ENCODE assay signal across 24 cellular contexts in the genomic region with DNA sequence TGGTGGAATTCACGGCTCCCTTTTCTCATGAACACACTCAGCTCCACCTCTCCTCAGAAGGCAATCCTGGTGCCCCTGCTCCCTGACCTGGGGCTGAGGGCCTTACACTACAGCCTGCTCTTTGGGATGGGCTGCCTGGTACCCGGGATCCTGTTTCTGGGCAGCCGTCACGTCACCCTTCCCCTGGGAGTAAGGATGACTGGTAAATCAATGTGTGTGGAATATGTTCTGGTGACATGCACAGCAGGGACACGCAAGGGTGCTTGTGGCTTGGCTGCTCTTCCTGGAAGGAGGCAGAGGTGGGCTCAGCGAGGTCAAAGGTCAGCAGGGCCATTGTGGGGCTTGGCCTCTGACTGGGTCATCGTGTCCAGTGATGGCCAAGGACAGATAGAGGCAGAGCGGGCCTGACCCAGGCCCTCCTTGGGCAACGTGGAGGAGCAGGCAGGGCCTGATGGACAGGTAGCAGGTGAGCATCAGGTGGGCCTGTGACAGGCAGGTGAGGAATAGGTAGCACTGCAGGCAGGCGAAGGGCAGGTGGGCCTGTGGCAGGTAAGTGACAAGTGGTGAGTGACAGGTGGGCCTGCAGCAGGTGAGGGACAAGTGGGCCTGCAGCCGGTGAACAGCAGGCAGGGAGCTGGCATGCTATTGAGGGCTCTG.
"Had no signal": no experiment of that assay in that cellular context is flagged by ENCODE, and none has a peak within 500 bp of the region (broad histone marks: within the 10 kb centered on the region; RNA-seq: fewer than 3 reads in every experiment).

No MANE protein-coding gene starts in this region.

- H3K27ac Mint-ChIP-seq: activated CD8-positive, alpha-beta T cell treated with anti-CD3 and anti-CD28 coated beads, Interleukin-2, amount 10 ng/mL, durations not matched to agents 7 days and 5 days; activated naive CD4-positive, alpha-beta T cell treated with anti-CD3 and anti-CD28 coated beads, Interleukin-2, amount 50 U/mL, for 72 hours; activated T-helper 1 cell treated with anti-CD3 and anti-CD28 coated beads, Interleukin-12 subunit alpha, Interleukin-12 subunit beta, Interleukin-2, Interleukin-4 antibody, amounts not matched to agents 30 ng/mL and 10 ng/mL and 1 ng/mL, durations not matched to agents 14 hours and 24 hours and 36 hours; immature natural killer cell; naive thymus-derived CD4-positive, alpha-beta T cell had no signal

- H3K4me1 Mint-ChIP-seq: immature natural killer cell had no signal

- H3K9me3 Mint-ChIP-seq: neural crest cell had no signal

- DNase-seq: activated CD4-positive, alpha-beta T cell treated with anti-CD3 and anti-CD28 coated beads for 1 hour; activated CD4-positive, alpha-beta T cell treated with anti-CD3 and anti-CD28 coated beads, Interleukin-2, amount 50 U/mL, for 1 hour; activated CD8-positive, alpha-beta T cell treated with anti-CD3 and anti-CD28 coated beads, Interleukin-2, amount 10 ng/mL, durations not matched to agents 7 days and 5 days; activated gamma-delta T cell treated with Interleukin-2 at 50 U/mL for 16 hours; caudate nucleus; dermis blood vessel endothelial cell; effector CD8-positive, alpha-beta T cell; glutamatergic neuron; immature natural killer cell; naive thymus-derived CD4-positive, alpha-beta T cell; psoas muscle; stimulated activated CD4-positive, alpha-beta T cell treated with anti-CD3 and anti-CD28 coated beads, Interleukin-4, amount 100 ng/mL, for 4 hours; stomach; T-helper 9 cell had no signal

- H3K4me1 ChIP-seq: psoas muscle, right atrium auricular region, stomach, suprapubic skin, tibial nerve had no signal

- H3K9me3 ChIP-seq: psoas muscle, right atrium auricular region, stomach, suprapubic skin, tibial nerve had no signal

- ATAC-seq: activated CD8-positive, alpha-beta T cell treated with anti-CD3 and anti-CD28 coated beads, Interleukin-2, amount 10 ng/mL, durations not matched to agents 7 days and 5 days; activated naive CD4-positive, alpha-beta T cell treated with anti-CD3 and anti-CD28 coated beads, Interleukin-2, amount 50 U/mL, for 72 hours; left lobe of liver; naive thymus-derived CD4-positive, alpha-beta T cell; psoas muscle had no signal

- H3K36me3 ChIP-seq: right atrium auricular region, stomach, suprapubic skin, tibial nerve had no signal

- H3K4me3 ChIP-seq: hepatocyte, lung, psoas muscle, right atrium auricular region, stomach, suprapubic skin, tibial nerve had no signal

- H3K4me3 Mint-ChIP-seq: activated CD8-positive, alpha-beta T cell treated with anti-CD3 and anti-CD28 coated beads, Interleukin-2, amount 10 ng/mL, durations not matched to agents 7 days and 5 days; activated T-helper 1 cell treated with anti-CD3 and anti-CD28 coated beads, Interleukin-12 subunit alpha, Interleukin-12 subunit beta, Interleukin-2, Interleukin-4 antibody, amounts not matched to agents 30 ng/mL and 10 ng/mL and 1 ng/mL, durations not matched to agents 14 hours and 24 hours and 36 hours; immature natural killer cell; naive thymus-derived CD4-positive, alpha-beta T cell; neural crest cell had no signal

- H3K36me3 Mint-ChIP-seq: activated naive CD4-positive, alpha-beta T cell treated with anti-CD3 and anti-CD28 coated beads, Interleukin-2, amount 50 U/mL, for 72 hours; brain; immature natural killer cell; naive thymus-derived CD4-positive, alpha-beta T cell had no signal

- H3K27me3 ChIP-seq: hepatocyte, right atrium auricular region, tibial nerve had no signal

- H3K27ac ChIP-seq: hepatocyte, psoas muscle, right atrium auricular region, stomach, suprapubic skin, tibial nerve had no signal
